In the genomic region with DNA sequence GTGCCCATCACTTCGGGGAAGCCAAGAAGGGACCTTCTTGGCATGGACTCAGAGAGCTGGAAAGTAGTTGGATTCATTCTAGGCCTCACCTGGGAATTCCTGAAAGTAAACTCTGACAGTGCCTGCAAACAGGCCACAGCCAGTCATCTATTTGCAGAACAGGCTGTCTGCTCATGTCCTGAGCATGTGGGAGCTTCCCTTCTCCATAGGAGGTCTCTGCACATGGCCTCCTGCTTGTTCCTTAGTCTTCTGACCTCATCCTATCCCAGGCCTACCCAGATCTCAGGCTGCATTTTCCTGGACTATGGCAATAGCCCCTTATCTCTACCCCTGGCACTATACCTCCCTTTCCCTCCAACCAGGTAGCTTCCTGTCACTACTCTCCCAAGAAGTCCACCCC, we compare ENCODE assay signal across 26 cellular contexts.
"Had no signal": no experiment of that assay in that cellular context is flagged by ENCODE, and none has a peak within 500 bp of the region (broad histone marks: within the 10 kb centered on the region; RNA-seq: fewer than 3 reads in every experiment).

No MANE protein-coding gene starts in this region.

- H3K4me1 Mint-ChIP-seq: activated CD4-positive, alpha-beta T cell treated with anti-CD3 and anti-CD28 coated beads, Interleukin-2, amount 10 ng/mL, durations not matched to agents 7 days and 5 days; activated naive CD4-positive, alpha-beta T cell treated with anti-CD3 and anti-CD28 coated beads, Interleukin-2, amount 10 ng/mL, durations not matched to agents 7 days and 5 days; activated T-helper 17 cell treated with anti-CD3 and anti-CD28 coated beads, Interleukin-2, amount 50 U/mL, for 72 hours; T-cell had no signal

- H3K27me3 Mint-ChIP-seq: activated CD4-positive, alpha-beta T cell treated with anti-CD3 and anti-CD28 coated beads, Interleukin-2, amount 10 ng/mL, durations not matched to agents 7 days and 5 days had no signal

- H3K36me3 Mint-ChIP-seq: activated naive CD4-positive, alpha-beta T cell treated with anti-CD3 and anti-CD28 coated beads, Interleukin-2, amount 10 ng/mL, durations not matched to agents 7 days and 5 days; activated naive CD8-positive, alpha-beta T cell treated with anti-CD3 and anti-CD28 coated beads for 36 hours; T-cell had no signal

- H3K4me3 Mint-ChIP-seq: activated CD4-positive, alpha-beta memory T cell treated with anti-CD3 and anti-CD28 coated beads, Interleukin-2, amount 10 ng/mL, durations not matched to agents 7 days and 5 days; activated CD4-positive, alpha-beta T cell treated with anti-CD3 and anti-CD28 coated beads, Interleukin-2, amount 10 ng/mL, durations not matched to agents 7 days and 5 days; activated naive CD4-positive, alpha-beta T cell treated with anti-CD3 and anti-CD28 coated beads, Interleukin-2, amount 10 ng/mL, durations not matched to agents 7 days and 5 days; activated naive CD8-positive, alpha-beta T cell treated with anti-CD3 and anti-CD28 coated beads for 36 hours; activated T-helper 17 cell treated with anti-CD3 and anti-CD28 coated beads, Interleukin-2, amount 50 U/mL, for 72 hours; T-cell had no signal

- H3K27ac ChIP-seq: brain microvascular endothelial cell, SK-N-MC, VCaP had no signal

- H3K9me3 Mint-ChIP-seq: activated CD4-positive, alpha-beta memory T cell treated with anti-CD3 and anti-CD28 coated beads, Interleukin-2, amount 10 ng/mL, durations not matched to agents 7 days and 5 days; activated CD4-positive, alpha-beta T cell treated with anti-CD3 and anti-CD28 coated beads, Interleukin-2, amount 10 ng/mL, durations not matched to agents 7 days and 5 days; activated naive CD4-positive, alpha-beta T cell treated with anti-CD3 and anti-CD28 coated beads, Interleukin-2, amount 10 ng/mL, durations not matched to agents 7 days and 5 days; activated naive CD8-positive, alpha-beta T cell treated with anti-CD3 and anti-CD28 coated beads for 36 hours; activated T-helper 17 cell treated with anti-CD3 and anti-CD28 coated beads, Interleukin-2, amount 50 U/mL, for 72 hours; T-cell had no signal

- ATAC-seq: activated T-helper 17 cell treated with anti-CD3 and anti-CD28 coated beads, Interleukin-2, amount 50 U/mL, for 72 hours; K562; Right ventricle myocardium inferior; T-cell had no signal

- H3K36me3 ChIP-seq: brain microvascular endothelial cell had no signal

- DNase-seq: activated CD4-positive, alpha-beta memory T cell treated with anti-CD3 and anti-CD28 coated beads, Interleukin-2, amount 10 ng/mL, durations not matched to agents 7 days and 5 days; activated CD4-positive, alpha-beta T cell treated with anti-CD3 and anti-CD28 coated beads, Interleukin-2, amount 10 ng/mL, durations not matched to agents 7 days and 5 days; activated CD4-positive, CD25-positive, alpha-beta regulatory T cell; activated gamma-delta T cell; activated naive CD4-positive, alpha-beta T cell treated with anti-CD3 and anti-CD28 coated beads, Interleukin-2, amount 10 ng/mL, durations not matched to agents 7 days and 5 days; activated naive CD8-positive, alpha-beta T cell treated with anti-CD3 and anti-CD28 coated beads for 36 hours; activated T-cell treated with anti-CD3 and anti-CD28 coated beads, Interleukin-2, amount 50 U/mL, for 48 hours; brain microvascular endothelial cell; cerebellar nuclear complex; Karpas-422; MM.1S; NCI-H1105 treated with DMSO at 0.1 percent for 48 hours; NCI-H1436 treated with DMSO at 0.1 percent for 48 hours; NCI-H187 treated with DMSO at 0.1 percent for 48 hours; NCI-H2081 treated with DMSO at 0.1 percent for 48 hours; NCI-H446; NCI-H524; NCI-H82; T-cell; T-helper 2 cell; T1000 had no signal

- H3K27me3 ChIP-seq: brain microvascular endothelial cell had no signal

- H3K27ac Mint-ChIP-seq: activated CD4-positive, alpha-beta memory T cell treated with anti-CD3 and anti-CD28 coated beads, Interleukin-2, amount 10 ng/mL, durations not matched to agents 7 days and 5 days; activated CD4-positive, alpha-beta T cell treated with anti-CD3 and anti-CD28 coated beads, Interleukin-2, amount 10 ng/mL, durations not matched to agents 7 days and 5 days; activated naive CD4-positive, alpha-beta T cell treated with anti-CD3 and anti-CD28 coated beads, Interleukin-2, amount 10 ng/mL, durations not matched to agents 7 days and 5 days; activated naive CD8-positive, alpha-beta T cell treated with anti-CD3 and anti-CD28 coated beads for 36 hours; activated T-helper 17 cell treated with anti-CD3 and anti-CD28 coated beads, Interleukin-2, amount 50 U/mL, for 72 hours; T-cell had no signal

- H3K4me3 ChIP-seq: K562, SK-N-MC had no signal
